ENCODE assay signal across 2 cellular contexts in the genomic region with DNA sequence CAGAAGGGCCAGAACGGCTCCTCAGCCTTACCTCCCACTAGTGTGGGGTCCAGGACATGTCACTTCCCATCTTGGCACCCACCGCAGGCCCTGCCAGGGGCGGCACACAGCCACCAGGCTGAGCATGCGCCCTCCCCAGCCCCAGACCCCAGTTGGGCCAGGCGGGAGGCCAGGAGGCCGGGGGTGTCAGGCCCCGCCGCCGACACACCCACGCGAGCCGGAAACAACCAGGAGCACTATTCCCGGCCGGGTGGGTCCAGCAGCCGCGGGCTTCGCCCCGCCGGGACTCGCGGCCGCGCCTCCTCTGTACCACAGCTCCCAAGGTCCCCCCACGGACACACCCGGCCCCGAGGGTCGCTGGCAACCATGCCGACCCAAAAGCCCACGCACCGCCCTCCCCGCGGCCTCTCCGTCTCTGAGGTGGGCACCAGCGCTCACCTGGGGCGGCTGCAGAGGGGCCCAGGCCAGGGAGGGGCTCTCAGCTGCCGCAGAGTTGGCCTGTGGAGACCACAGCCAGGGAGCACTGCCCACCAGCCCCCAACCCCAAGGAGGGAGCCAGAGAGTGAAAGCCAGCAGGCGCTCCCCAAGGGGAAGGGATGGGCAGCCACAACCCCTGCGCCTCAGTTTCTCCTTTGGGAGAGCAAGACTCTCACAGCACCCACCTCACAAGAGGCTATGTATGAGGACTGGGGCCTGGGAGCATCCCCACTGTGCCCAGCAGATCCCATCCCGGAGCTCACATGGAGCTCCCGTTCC.
TF ChIP-seq lines count a peak whose summit lies in the region.

No MANE protein-coding gene starts in this region.

TF ChIP-seq in HEK293, 187 proteins besides CTCF, POLR2A, EP300 and RAD21:
- TF ChIP-seq ZFHX2 (tag by site-specific recombination; conservative IDR thresholded peaks at IDR 0.05) (0 out of 2 replicates have a peak, but pooled peaks have one; percentile 20), EGR2 (tag by site-specific recombination; IDR thresholded peaks at IDR 0.05; ENCODE audit: low read depth) (peak; percentile 28; the same call in 1 of the 2 replicates), ZBTB20 (tag by site-specific recombination; IDR thresholded peaks at IDR 0.05) (no peak), KLF1 (tag by site-specific recombination; IDR thresholded peaks at IDR 0.05) (0 out of 2 replicates have a peak, but pooled peaks have one; percentile 12)
- TF ChIP-seq, protein P1, sequence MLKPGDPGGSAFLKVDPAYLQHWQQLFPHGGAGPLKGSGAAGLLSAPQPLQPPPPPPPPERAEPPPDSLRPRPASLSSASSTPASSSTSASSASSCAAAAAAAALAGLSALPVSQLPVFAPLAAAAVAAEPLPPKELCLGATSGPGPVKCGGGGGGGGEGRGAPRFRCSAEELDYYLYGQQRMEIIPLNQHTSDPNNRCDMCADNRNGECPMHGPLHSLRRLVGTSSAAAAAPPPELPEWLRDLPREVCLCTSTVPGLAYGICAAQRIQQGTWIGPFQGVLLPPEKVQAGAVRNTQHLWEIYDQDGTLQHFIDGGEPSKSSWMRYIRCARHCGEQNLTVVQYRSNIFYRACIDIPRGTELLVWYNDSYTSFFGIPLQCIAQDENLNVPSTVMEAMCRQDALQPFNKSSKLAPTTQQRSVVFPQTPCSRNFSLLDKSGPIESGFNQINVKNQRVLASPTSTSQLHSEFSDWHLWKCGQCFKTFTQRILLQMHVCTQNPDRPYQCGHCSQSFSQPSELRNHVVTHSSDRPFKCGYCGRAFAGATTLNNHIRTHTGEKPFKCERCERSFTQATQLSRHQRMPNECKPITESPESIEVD (tag by site-specific recombination; IDR thresholded peaks at IDR 0.05) = no peak
- TF ChIP-seq, protein P2, sequence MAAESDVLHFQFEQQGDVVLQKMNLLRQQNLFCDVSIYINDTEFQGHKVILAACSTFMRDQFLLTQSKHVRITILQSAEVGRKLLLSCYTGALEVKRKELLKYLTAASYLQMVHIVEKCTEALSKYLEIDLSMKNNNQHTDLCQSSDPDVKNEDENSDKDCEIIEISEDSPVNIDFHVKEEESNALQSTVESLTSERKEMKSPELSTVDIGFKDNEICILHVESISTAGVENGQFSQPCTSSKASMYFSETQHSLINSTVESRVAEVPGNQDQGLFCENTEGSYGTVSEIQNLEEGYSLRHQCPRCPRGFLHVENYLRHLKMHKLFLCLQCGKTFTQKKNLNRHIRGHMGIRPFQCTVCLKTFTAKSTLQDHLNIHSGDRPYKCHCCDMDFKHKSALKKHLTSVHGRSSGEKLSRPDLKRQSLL (tag by site-specific recombination; IDR thresholded peaks at IDR 0.05) = no peak
- TF ChIP-seq, protein P3, sequence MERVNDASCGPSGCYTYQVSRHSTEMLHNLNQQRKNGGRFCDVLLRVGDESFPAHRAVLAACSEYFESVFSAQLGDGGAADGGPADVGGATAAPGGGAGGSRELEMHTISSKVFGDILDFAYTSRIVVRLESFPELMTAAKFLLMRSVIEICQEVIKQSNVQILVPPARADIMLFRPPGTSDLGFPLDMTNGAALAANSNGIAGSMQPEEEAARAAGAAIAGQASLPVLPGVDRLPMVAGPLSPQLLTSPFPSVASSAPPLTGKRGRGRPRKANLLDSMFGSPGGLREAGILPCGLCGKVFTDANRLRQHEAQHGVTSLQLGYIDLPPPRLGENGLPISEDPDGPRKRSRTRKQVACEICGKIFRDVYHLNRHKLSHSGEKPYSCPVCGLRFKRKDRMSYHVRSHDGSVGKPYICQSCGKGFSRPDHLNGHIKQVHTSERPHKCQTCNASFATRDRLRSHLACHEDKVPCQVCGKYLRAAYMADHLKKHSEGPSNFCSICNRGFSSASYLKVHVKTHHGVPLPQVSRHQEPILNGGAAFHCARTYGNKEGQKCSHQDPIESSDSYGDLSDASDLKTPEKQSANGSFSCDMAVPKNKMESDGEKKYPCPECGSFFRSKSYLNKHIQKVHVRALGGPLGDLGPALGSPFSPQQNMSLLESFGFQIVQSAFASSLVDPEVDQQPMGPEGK (tag by site-specific recombination; IDR thresholded peaks at IDR 0.05) = no peak

TF ChIP-seq in HepG2, 621 proteins besides CTCF, POLR2A, EP300 and RAD21:
- TF ChIP-seq ATAD3A (CRISPR knock-in tag; IDR thresholded peaks at IDR 0.05) (no peak), PHF8 (CRISPR knock-in tag; IDR thresholded peaks at IDR 0.05) (0 out of 2 replicates have a peak, but pooled peaks have one; percentile 3)
